Comparison of ENCODE assay signal across 19 cellular contexts in the genomic region with DNA sequence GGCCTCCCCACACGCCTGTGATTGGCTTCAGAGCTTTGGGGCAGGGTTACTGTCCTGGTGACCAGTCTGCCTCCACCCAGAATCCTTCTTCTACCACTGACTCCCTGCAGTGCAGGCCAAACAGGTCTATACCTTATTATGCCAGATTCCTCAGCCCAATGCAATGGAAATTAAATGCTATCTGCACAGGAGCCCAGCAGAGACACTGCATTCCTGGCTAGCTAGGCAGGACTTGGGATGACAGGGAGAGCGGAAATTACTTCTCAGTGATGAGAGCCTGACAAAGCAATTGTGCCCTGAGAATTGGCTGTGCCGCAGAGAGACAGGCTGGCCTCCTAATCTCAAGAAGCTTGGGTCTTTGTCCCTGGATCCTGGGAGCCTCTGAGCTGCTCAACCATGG.
"Had no signal": no experiment of that assay in that cellular context is flagged by ENCODE, and none has a peak within 500 bp of the region (broad histone marks: within the 10 kb centered on the region; RNA-seq: fewer than 3 reads in every experiment).

No MANE protein-coding gene starts in this region.

- H3K4me3 ChIP-seq: colonic mucosa, mucosa of descending colon, psoas muscle, right lobe of liver, suprapubic skin, tibial artery, upper lobe of left lung, uterus had no signal

- DNase-seq: colonic mucosa; dermis blood vessel endothelial cell; erythroblast; foreskin keratinocyte; left colon; mammary epithelial cell; mucosa of descending colon; naive thymus-derived CD8-positive, alpha-beta T cell; psoas muscle; retina; right lobe of liver; stimulated activated CD4-positive, alpha-beta T cell treated with anti-CD3 and anti-CD28 coated beads, Interleukin-4, amount 100 ng/mL, for 1 hour; stimulated activated CD8-positive, alpha-beta memory T cell treated with anti-CD3 and anti-CD28 coated beads, Interleukin-4, amount 100 ng/mL, for 48 hours; stimulated activated naive CD8-positive, alpha-beta T cell treated with anti-CD3 and anti-CD28 coated beads, Interleukin-15, Interleukin-2, amounts not matched to agents 100 U/mL and 50 U/mL, for 24 hours; tibial artery; upper lobe of left lung; uterus had no signal

- H2AFZ ChIP-seq: parathyroid adenoma had no signal

- H3K27me3 ChIP-seq: colonic mucosa, right lobe of liver, suprapubic skin, tibial artery, upper lobe of left lung, uterus had no signal

- H3K9me3 ChIP-seq: colonic mucosa, mucosa of descending colon, psoas muscle, right lobe of liver, suprapubic skin, tibial artery, upper lobe of left lung, uterus had no signal

- H3K36me3 ChIP-seq: colonic mucosa, right lobe of liver, suprapubic skin, tibial artery, upper lobe of left lung, uterus had no signal

- H3K9ac ChIP-seq: parathyroid adenoma had no signal

- H3K4me1 ChIP-seq: colonic mucosa, foreskin keratinocyte, parathyroid adenoma, psoas muscle, right lobe of liver, suprapubic skin, tibial artery, upper lobe of left lung, uterus had no signal

- H3K27ac ChIP-seq: colonic mucosa, foreskin keratinocyte, parathyroid adenoma, psoas muscle, right lobe of liver, suprapubic skin, tibial artery, upper lobe of left lung, uterus had no signal

- H3K79me2 ChIP-seq: parathyroid adenoma had no signal
